In the genomic region with DNA sequence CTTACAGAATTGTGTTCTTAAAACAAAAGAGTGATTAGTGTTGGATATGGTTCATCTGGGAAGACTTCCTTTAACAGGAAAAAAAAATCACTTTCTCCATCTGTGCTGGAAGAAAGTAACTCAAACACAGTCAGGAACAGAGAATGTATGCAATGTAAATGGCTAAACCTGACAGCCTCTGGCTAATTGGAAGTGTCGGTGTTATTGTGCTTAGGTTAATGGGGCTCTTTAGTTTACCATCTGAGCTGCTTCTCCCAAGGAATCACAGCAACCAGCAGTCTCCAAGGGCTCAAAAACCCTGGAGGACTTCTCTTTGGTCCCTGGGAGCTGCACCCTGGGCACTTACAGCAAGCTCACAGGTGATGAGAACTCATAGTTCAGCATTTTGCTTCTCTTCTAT, we compare ENCODE assay signal across 20 cellular contexts.
A peak's percentile ranks its signal among the peaks of the same experiment; 100 is the strongest.
DNase-seq lines count a peak whose midpoint lies in the region; ATAC-seq and TF ChIP-seq lines count a peak whose summit lies in the region.
"Had no signal": no experiment of that assay in that cellular context is flagged by ENCODE, and none has a peak within 500 bp of the region (broad histone marks: within the 10 kb centered on the region; RNA-seq: fewer than 3 reads in every experiment).

No MANE protein-coding gene starts in this region.

- H2BK5ac ChIP-seq in mesenchymal stem cell (ENCODE audit: low read depth, low read length, poor library complexity, severe bottlenecking) (no peak overlapping the region), trophoblast cell (ENCODE audit: low read depth, low read length, poor library complexity) (peak overlapping the region; percentile 44)

- no peak overlapping the region for H3K4me3 Mint-ChIP-seq in WTC11
- H3K4me3 Mint-ChIP-seq: CD14-positive monocyte; CD4-positive, alpha-beta memory T cell; GM23338; HFFc6 had no signal

- peaks cover 29% of the 10 kb centered on the region for H3K4me1 Mint-ChIP-seq in WTC11
- H3K4me1 Mint-ChIP-seq: CD14-positive monocyte; CD4-positive, alpha-beta memory T cell had no signal

- H4K8ac ChIP-seq in mesenchymal stem cell (ENCODE audit: low read length) (peak overlapping the region; percentile 15), trophoblast cell (ENCODE audit: low read depth, low read length) (no peak overlapping the region)

- H3K9me3 ChIP-seq in mesenchymal stem cell (ENCODE audit: control insufficient read depth, low read length), result no peaks in the 10 kb centered on the region
- H3K9me3 ChIP-seq in trophoblast cell (ENCODE audit: insufficient read depth, low read depth, low read length), result no peaks in the 10 kb centered on the region
- no peaks in the 10 kb centered on the region for H3K9me3 ChIP-seq in MM.1S (replicated peaks; ENCODE audit: insufficient read depth, low read length)
- H3K9me3 ChIP-seq: BLaER1 had no signal

- H4K20me1 ChIP-seq in MM.1S (ENCODE audit: insufficient read depth, low read length), result no peaks in the 10 kb centered on the region
- H4K20me1 ChIP-seq: BLaER1 had no signal

- H3K27ac Mint-ChIP-seq in WTC11, result no peak overlapping the region
- H3K27ac Mint-ChIP-seq: CD14-positive monocyte; CD4-positive, alpha-beta memory T cell; GM23338; HFFc6 had no signal

- H4K12ac ChIP-seq in trophoblast cell (ENCODE audit: low read depth, low read length), result no peak overlapping the region

- H2BK120ac ChIP-seq in mesenchymal stem cell (ENCODE audit: low read depth, low read length), result no peak overlapping the region
- peak overlapping the region; percentile 23 for H2BK120ac ChIP-seq in trophoblast cell (ENCODE audit: insufficient read depth, low read length, poor library complexity)

- H3K23ac ChIP-seq in mesenchymal stem cell (ENCODE audit: low read length in 2 of 2) (no peak overlapping the region), trophoblast cell (ENCODE audit: low read length) (no peak overlapping the region)

- no peaks in the 10 kb centered on the region for H3K4me1 ChIP-seq in mesenchymal stem cell (ENCODE audit: control insufficient read depth, insufficient read depth, low read depth, low read length)
- peaks cover 7 to 11% of the 10 kb centered on the region in 2 experiments for H3K4me1 ChIP-seq in trophoblast cell (ENCODE audit: control insufficient read depth in 1 of 2, insufficient read depth in 2 of 2, low read length in 2 of 2)
- no peaks in the 10 kb centered on the region for H3K4me1 ChIP-seq in MM.1S (ENCODE audit: low read length)
- H3K4me1 ChIP-seq: BLaER1 had no signal

- H3K27me3 ChIP-seq in mesenchymal stem cell (ENCODE audit: control insufficient read depth in 1 of 2, insufficient read depth in 1 of 2, low read length in 2 of 2) (peaks cover 0 to 7% of the 10 kb centered on the region in 2 experiments), trophoblast cell (ENCODE audit: insufficient read depth, low read length) (no peaks in the 10 kb centered on the region), MM.1S (replicated peaks; ENCODE audit: insufficient read depth, low read length) (no peaks in the 10 kb centered on the region)
- H3K27me3 ChIP-seq: BLaER1 had no signal

- H3K36me3 ChIP-seq in mesenchymal stem cell (ENCODE audit: control insufficient read depth in 1 of 2, insufficient read depth in 2 of 2, low read depth in 1 of 2, low read length in 2 of 2) (no peaks in the 10 kb centered on the region), trophoblast cell (ENCODE audit: control insufficient read depth in 1 of 2, insufficient read depth in 2 of 2, low read length in 2 of 2) (no peaks in the 10 kb centered on the region), MM.1S (replicated peaks; ENCODE audit: insufficient read depth, low read length) (no peaks in the 10 kb centered on the region)
- H3K36me3 ChIP-seq: BLaER1 had no signal

- H4K91ac ChIP-seq in mesenchymal stem cell (ENCODE audit: low read length), result no peak overlapping the region
- H4K91ac ChIP-seq in trophoblast cell (ENCODE audit: low read depth, low read length), result peak overlapping the region; percentile 21

- CTCF ChIA-PET in WTC11 (lab: Charles Lee), result no interaction called here

- H3K36me3 Mint-ChIP-seq in WTC11, result peaks cover 25% of the 10 kb centered on the region
- H3K36me3 Mint-ChIP-seq: CD14-positive monocyte; CD4-positive, alpha-beta memory T cell had no signal

- H3K9me3 Mint-ChIP-seq in WTC11, result peaks cover 24% of the 10 kb centered on the region
- H3K9me3 Mint-ChIP-seq: HFFc6 had no signal

- H3K79me1 ChIP-seq in mesenchymal stem cell (replicated peaks; ENCODE audit: low read length, poor library complexity, severe bottlenecking), result no peaks in the 10 kb centered on the region
- H3K79me1 ChIP-seq in trophoblast cell (ENCODE audit: low read length), result peaks cover 9% of the 10 kb centered on the region

- H3K27me3 Mint-ChIP-seq in WTC11 (ENCODE audit: low read depth), result peaks cover 2% of the 10 kb centered on the region

- H3K27ac ChIP-seq in mesenchymal stem cell (ENCODE audit: low read length, poor library complexity, severe bottlenecking) (no peak overlapping the region), trophoblast cell (ENCODE audit: low read depth, low read length) (peak overlapping the region; percentile 68), MM.1S (ENCODE audit: low read length) (no peak overlapping the region)
- H3K27ac ChIP-seq: 22Rv1, BLaER1, HL-60 had no signal

- no peaks in the 10 kb centered on the region for H3K9me2 ChIP-seq in MM.1S (replicated peaks; ENCODE audit: insufficient read depth, low read length)

- POLR2A ChIA-PET in WTC11 (lab: Charles Lee), result no interaction called here

- H3K4me3 ChIP-seq in mesenchymal stem cell (ENCODE audit: insufficient read depth in 1 of 2, low read depth in 1 of 2, low read length in 2 of 2), result no peak overlapping the region
- no peak overlapping the region for H3K4me3 ChIP-seq in trophoblast cell (ENCODE audit: low read depth, low read length)
- H3K4me3 ChIP-seq in MM.1S (ENCODE audit: low read length), result no peak overlapping the region
- H3K4me3 ChIP-seq: BLaER1, GM23338 had no signal

- peak; percentile 30 for DNase-seq in EH (ENCODE audit: low read depth)
- no peak for DNase-seq in WTC11 (ENCODE audit: low spot score)
- DNase-seq in mesenchymal stem cell, result no peak
- DNase-seq in trophoblast cell, result no peak
- no peak for DNase-seq in NCI-H128 (lab: John Stamatoyannopoulos, UW; ENCODE audit: unreplicated experiment)
- DNase-seq in MM.1S, result no peak
- no peak for DNase-seq in SW 1271 (lab: John Stamatoyannopoulos, UW)
- DNase-seq: Calu3; CD4-positive, alpha-beta memory T cell; DMS79 treated with DMSO at 0.1 percent for 48 hours; EL; H7; HFFc6; IMR-90 had no signal

- no peak overlapping the region for H3K18ac ChIP-seq in mesenchymal stem cell (ENCODE audit: low read depth in 1 of 2, low read length in 2 of 2)
- H3K18ac ChIP-seq in trophoblast cell (ENCODE audit: low read length), result no peak overlapping the region

- H3K4me2 ChIP-seq in mesenchymal stem cell (ENCODE audit: low read length, poor library complexity, severe bottlenecking) (no peak overlapping the region), trophoblast cell (ENCODE audit: low read length) (no peak overlapping the region), MM.1S (ENCODE audit: low read depth, low read length) (no peak overlapping the region)
- H3K4me2 ChIP-seq: BLaER1, GM23338 had no signal

- H2BK12ac ChIP-seq in mesenchymal stem cell (ENCODE audit: low read length in 2 of 2), result no peak overlapping the region
- H2BK12ac ChIP-seq in trophoblast cell (ENCODE audit: low read length), result peak overlapping the region; percentile 38

- no peaks in the 10 kb centered on the region for H3F3A ChIP-seq in MM.1S (ENCODE audit: insufficient read depth, low read length)

- no peak overlapping the region for H3K14ac ChIP-seq in mesenchymal stem cell (ENCODE audit: low read length in 2 of 2)
- no peak overlapping the region for H3K14ac ChIP-seq in trophoblast cell (ENCODE audit: low read length)

- H2AFZ ChIP-seq in mesenchymal stem cell (ENCODE audit: low read depth, low read length) (no peak overlapping the region), trophoblast cell (ENCODE audit: insufficient read depth, low read length, poor library complexity) (no peak overlapping the region), MM.1S (ENCODE audit: low read length) (no peak overlapping the region)
- H2AFZ ChIP-seq: GM23338 had no signal

- H2AK5ac ChIP-seq in mesenchymal stem cell (ENCODE audit: low read length, severe bottlenecking) (no peak overlapping the region), trophoblast cell (ENCODE audit: low read length) (no peak overlapping the region)

- TF ChIP-seq CTCF in WTC11 (IDR thresholded peaks at IDR 0.05), result no peak
- TF ChIP-seq CTCF in MM.1S (IDR thresholded peaks at IDR 0.05; ENCODE audit: low read length), result no peak

- no peak overlapping the region for H3K4ac ChIP-seq in mesenchymal stem cell (ENCODE audit: low read depth in 1 of 2, low read length in 2 of 2)
- H3K4ac ChIP-seq in trophoblast cell (ENCODE audit: low read depth, low read length), result no peak overlapping the region

- peak; percentile 43; the same call in 1 of the 2 replicates for ATAC-seq in WTC11
- ATAC-seq: GM23338, HCT116 had no signal

- H3K9ac ChIP-seq in mesenchymal stem cell (ENCODE audit: low read length) (no peak overlapping the region), trophoblast cell (ENCODE audit: low read length) (no peak overlapping the region), MM.1S (ENCODE audit: low read length) (no peak overlapping the region)
- H3K9ac ChIP-seq: BLaER1 had no signal

- H2BK15ac ChIP-seq in mesenchymal stem cell (ENCODE audit: low read depth, poor library complexity, severe bottlenecking), result peak overlapping the region; percentile 52

- H3K79me2 ChIP-seq in trophoblast cell (ENCODE audit: control insufficient read depth, insufficient read depth, low read length, poor library complexity), result no peaks in the 10 kb centered on the region
- H3K79me2 ChIP-seq in MM.1S (ENCODE audit: low read length), result no peaks in the 10 kb centered on the region

- 75% methylated on average over 1 of the region's 1 CpG for WGBS in mesenchymal stem cell
- no CpG with 5 or more reads among the region's 1 CpG for WGBS in trophoblast cell (ENCODE audit: extremely low coverage, insufficient coverage, insufficient read length)

TF ChIP-seq in WTC11, 78 proteins besides CTCF, POLR2A, EP300 and RAD21 (continues in another document):
- TF ChIP-seq GRHL2 (CRISPR knock-in tag; IDR thresholded peaks at IDR 0.05; ENCODE audit: insufficient replicate concordance, severe bottlenecking), result no peak
- TF ChIP-seq, protein P1, sequence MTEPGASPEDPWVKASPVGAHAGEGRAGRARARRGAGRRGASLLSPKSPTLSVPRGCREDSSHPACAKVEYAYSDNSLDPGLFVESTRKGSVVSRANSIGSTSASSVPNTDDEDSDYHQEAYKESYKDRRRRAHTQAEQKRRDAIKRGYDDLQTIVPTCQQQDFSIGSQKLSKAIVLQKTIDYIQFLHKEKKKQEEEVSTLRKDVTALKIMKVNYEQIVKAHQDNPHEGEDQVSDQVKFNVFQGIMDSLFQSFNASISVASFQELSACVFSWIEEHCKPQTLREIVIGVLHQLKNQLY (CRISPR knock-in tag; IDR thresholded peaks at IDR 0.05), result no peak
- TF ChIP-seq, protein P2, sequence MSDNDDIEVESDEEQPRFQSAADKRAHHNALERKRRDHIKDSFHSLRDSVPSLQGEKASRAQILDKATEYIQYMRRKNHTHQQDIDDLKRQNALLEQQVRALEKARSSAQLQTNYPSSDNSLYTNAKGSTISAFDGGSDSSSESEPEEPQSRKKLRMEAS (CRISPR knock-in tag; IDR thresholded peaks at IDR 0.05), result no peak
